Comparison of ENCODE assay signal across 36 cellular contexts in the genomic region with DNA sequence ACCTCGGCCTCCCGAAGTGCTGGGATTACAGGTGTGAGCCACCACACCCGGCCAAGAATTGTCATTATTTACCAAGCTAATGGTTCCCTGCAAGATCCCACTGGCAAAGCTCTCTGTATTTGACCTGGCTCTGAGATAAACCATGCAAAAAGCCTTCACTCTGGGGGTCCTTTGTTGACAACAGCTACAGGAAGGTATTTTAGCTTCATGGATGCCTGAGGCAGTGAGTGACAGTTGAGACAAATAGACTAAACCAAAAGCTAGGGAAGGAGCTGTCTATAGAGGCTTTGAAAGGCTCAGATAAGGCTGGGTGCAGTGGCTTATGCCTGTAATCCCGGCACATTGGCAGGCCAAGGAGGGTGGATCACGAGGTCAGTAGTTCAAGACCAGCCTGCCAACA. TPM values are rescaled to one million over a fixed set of nuclear protein-coding genes. Genes with fewer than 3 reads are reported as not detected.
"Had no signal": no experiment of that assay in that cellular context is flagged by ENCODE, and none has a peak within 500 bp of the region (broad histone marks: within the 10 kb centered on the region; RNA-seq: fewer than 3 reads in every experiment).

No MANE protein-coding gene starts in this region.

- H3K9me3 Mint-ChIP-seq: activated T-helper 17 cell treated with anti-CD3 and anti-CD28 coated beads, Interleukin-2, amount 50 U/mL, for 72 hours had no signal

- H3K4me3 Mint-ChIP-seq: activated B cell treated with CpG ODN at 0.5 μM for 24 hours; activated CD4-positive, alpha-beta memory T cell treated with anti-CD3 and anti-CD28 coated beads for 36 hours; activated CD4-positive, alpha-beta T cell treated with anti-CD3 and anti-CD28 coated beads, Interleukin-2, amount 10 ng/mL, durations not matched to agents 24 days and 14 days; activated CD8-positive, alpha-beta T cell treated with anti-CD3 and anti-CD28 coated beads for 36 hours; activated naive CD4-positive, alpha-beta T cell treated with anti-CD3 and anti-CD28 coated beads for 36 hours; activated naive CD8-positive, alpha-beta T cell treated with anti-CD3 and anti-CD28 coated beads for 36 hours; activated T-cell treated with anti-CD3 and anti-CD28 coated beads, Interleukin-2, amount 50 U/mL, for 4 hours; activated T-cell treated with anti-CD3 and anti-CD28 coated beads, Interleukin-2, amount 50 U/mL, for 72 hours; activated T-helper 1 cell treated with anti-CD3 and anti-CD28 coated beads, Interleukin-12 subunit alpha, Interleukin-12 subunit beta, Interleukin-2, Interleukin-4 antibody, amounts not matched to agents 30 ng/mL and 10 ng/mL and 1 ng/mL, durations not matched to agents 14 hours and 24 hours and 36 hours; activated T-helper 17 cell treated with anti-CD3 and anti-CD28 coated beads, Interleukin-2, amount 50 U/mL, for 72 hours; T-helper 1 cell treated with Interleukin-12 subunit alpha and Interleukin-12 subunit beta and Interleukin-4 antibody, amounts not matched to agents 30 μg/mL and 1 μg/mL, for 36 hours; T-helper 2 cell treated with Interferon-gamma antibody and Interleukin-4, amounts not matched to agents 5 μg/mL and 100 μg/mL, for 36 hours had no signal

- H3K36me3 Mint-ChIP-seq: activated CD4-positive, alpha-beta memory T cell treated with anti-CD3 and anti-CD28 coated beads for 36 hours; activated naive CD4-positive, alpha-beta T cell treated with anti-CD3 and anti-CD28 coated beads, Interleukin-2, amount 50 U/mL, for 72 hours had no signal

- H3K27me3 Mint-ChIP-seq: activated CD4-positive, alpha-beta T cell treated with anti-CD3 and anti-CD28 coated beads, Interleukin-2, amount 10 ng/mL, durations not matched to agents 24 days and 14 days had no signal

- DNase-seq: activated B cell treated with CpG ODN at 0.5 μM for 24 hours; activated CD4-positive, alpha-beta memory T cell treated with anti-CD3 and anti-CD28 coated beads for 36 hours; activated CD4-positive, alpha-beta T cell treated with anti-CD3 and anti-CD28 coated beads for 4 hours; activated CD4-positive, alpha-beta T cell treated with anti-CD3 and anti-CD28 coated beads, Interleukin-2, amount 10 ng/mL, durations not matched to agents 24 days and 14 days; activated CD4-positive, alpha-beta T cell treated with anti-CD3 and anti-CD28 coated beads, Interleukin-2, amount 50 U/mL, for 1 hour; activated CD4-positive, alpha-beta T cell treated with anti-CD3 and anti-CD28 coated beads, Interleukin-2, amount 50 U/mL, for 4 hours; activated CD4-positive, CD25-positive, alpha-beta regulatory T cell treated with anti-CD3 and anti-CD28 coated beads, Interleukin-2, amount 50 U/mL, for 72 hours; activated CD8-positive, alpha-beta memory T cell treated with anti-CD3 and anti-CD28 coated beads, Interleukin-2, amount 50 U/mL, for 4 hours; activated CD8-positive, alpha-beta T cell treated with anti-CD3 and anti-CD28 coated beads for 36 hours; activated effector memory CD4-positive, alpha-beta T cell treated with anti-CD3 and anti-CD28 coated beads, Interleukin-2, amount 50 U/mL, for 16 hours; activated gamma-delta T cell treated with Interleukin-2 at 50 U/mL for 16 hours; activated naive CD4-positive, alpha-beta T cell; activated naive CD4-positive, alpha-beta T cell treated with anti-CD3 and anti-CD28 coated beads for 36 hours; activated naive CD4-positive, alpha-beta T cell treated with anti-CD3 and anti-CD28 coated beads, Interleukin-2, amount 50 U/mL, for 16 hours; activated naive CD8-positive, alpha-beta T cell treated with anti-CD3 and anti-CD28 coated beads for 36 hours; activated T-cell treated with anti-CD3 and anti-CD28 coated beads for 4 hours; activated T-cell treated with anti-CD3 and anti-CD28 coated beads, Interleukin-2, amount 50 U/mL, for 1 hour; activated T-cell treated with anti-CD3 and anti-CD28 coated beads, Interleukin-2, amount 50 U/mL, for 4 hours; activated T-cell treated with anti-CD3 and anti-CD28 coated beads, Interleukin-2, amount 50 U/mL, for 72 hours; adrenal gland; amniotic stem cell; aorta; body of pancreas; brain microvascular endothelial cell; central memory CD4-positive, alpha-beta T cell; T-helper 1 cell; T-helper 2 cell; T-helper 9 cell had no signal

- H3K4me1 ChIP-seq: adrenal gland, body of pancreas, breast epithelium had no signal

- ATAC-seq: activated CD8-positive, alpha-beta T cell treated with anti-CD3 and anti-CD28 coated beads for 36 hours; activated naive CD4-positive, alpha-beta T cell treated with anti-CD3 and anti-CD28 coated beads, Interleukin-2, amount 50 U/mL, for 72 hours; activated T-cell treated with anti-CD3 and anti-CD28 coated beads, Interleukin-2, amount 50 U/mL, for 4 hours; activated T-cell treated with anti-CD3 and anti-CD28 coated beads, Interleukin-2, amount 50 U/mL, for 72 hours; activated T-helper 17 cell treated with anti-CD3 and anti-CD28 coated beads, Interleukin-2, amount 50 U/mL, for 72 hours; body of pancreas had no signal

- H3K4me1 Mint-ChIP-seq: activated B cell treated with CpG ODN at 0.5 μM for 24 hours had no signal

- H3K27ac ChIP-seq: adrenal gland, body of pancreas, brain microvascular endothelial cell, breast epithelium, VCaP had no signal

- H3K4me3 ChIP-seq: adrenal gland, body of pancreas, breast epithelium had no signal

- H3K9me3 ChIP-seq: adrenal gland, body of pancreas had no signal

- H3K27me3 ChIP-seq: adrenal gland, body of pancreas, brain microvascular endothelial cell, breast epithelium had no signal

- H3K27ac Mint-ChIP-seq: activated B cell treated with CpG ODN at 0.5 μM for 24 hours; activated CD4-positive, alpha-beta memory T cell treated with anti-CD3 and anti-CD28 coated beads for 36 hours; activated CD4-positive, alpha-beta T cell treated with anti-CD3 and anti-CD28 coated beads, Interleukin-2, amount 10 ng/mL, durations not matched to agents 24 days and 14 days; activated CD8-positive, alpha-beta T cell treated with anti-CD3 and anti-CD28 coated beads for 36 hours; activated naive CD4-positive, alpha-beta T cell treated with anti-CD3 and anti-CD28 coated beads for 36 hours; activated naive CD4-positive, alpha-beta T cell treated with anti-CD3 and anti-CD28 coated beads, Interleukin-2, amount 50 U/mL, for 72 hours; activated naive CD8-positive, alpha-beta T cell treated with anti-CD3 and anti-CD28 coated beads for 36 hours; activated T-cell treated with anti-CD3 and anti-CD28 coated beads, Interleukin-2, amount 50 U/mL, for 72 hours; activated T-helper 1 cell treated with anti-CD3 and anti-CD28 coated beads, Interleukin-12 subunit alpha, Interleukin-12 subunit beta, Interleukin-2, Interleukin-4 antibody, amounts not matched to agents 30 ng/mL and 10 ng/mL and 1 ng/mL, durations not matched to agents 14 hours and 24 hours and 36 hours; activated T-helper 17 cell treated with anti-CD3 and anti-CD28 coated beads, Interleukin-2, amount 50 U/mL, for 72 hours; T-helper 1 cell treated with Interleukin-12 subunit alpha and Interleukin-12 subunit beta and Interleukin-4 antibody, amounts not matched to agents 30 μg/mL and 1 μg/mL, for 36 hours; T-helper 2 cell treated with Interferon-gamma antibody and Interleukin-4, amounts not matched to agents 5 μg/mL and 100 μg/mL, for 36 hours had no signal

- H3K36me3 ChIP-seq: adrenal gland, brain microvascular endothelial cell, breast epithelium had no signal

RNA-seq across cellular contexts. Expression of a gene that starts 45.5 kb away (rescaled TPM):
- total RNA-seq: activated B cell treated with CpG ODN at 0.5 μM for 24 hours; activated CD4-positive, alpha-beta memory T cell treated with anti-CD3 and anti-CD28 coated beads for 36 hours; activated CD4-positive, alpha-beta T cell treated with anti-CD3 and anti-CD28 coated beads, Interleukin-2, amount 10 ng/mL, durations not matched to agents 24 days and 14 days; activated CD8-positive, alpha-beta memory T cell treated with anti-CD3 and anti-CD28 coated beads for 36 hours; activated naive CD4-positive, alpha-beta T cell treated with anti-CD3 and anti-CD28 coated beads for 36 hours; activated T-helper 1 cell treated with anti-CD3 and anti-CD28 coated beads, Interleukin-12 subunit alpha, Interleukin-12 subunit beta, Interleukin-2, Interleukin-4 antibody, amounts not matched to agents 30 ng/mL and 10 ng/mL and 1 ng/mL, durations not matched to agents 14 hours and 24 hours and 36 hours had no signal

RNA-seq across cellular contexts. Expression of a gene that starts 48.1 kb away (rescaled TPM):
- total RNA-seq: activated B cell treated with CpG ODN at 0.5 μM for 24 hours had no signal
